In the genomic region with DNA sequence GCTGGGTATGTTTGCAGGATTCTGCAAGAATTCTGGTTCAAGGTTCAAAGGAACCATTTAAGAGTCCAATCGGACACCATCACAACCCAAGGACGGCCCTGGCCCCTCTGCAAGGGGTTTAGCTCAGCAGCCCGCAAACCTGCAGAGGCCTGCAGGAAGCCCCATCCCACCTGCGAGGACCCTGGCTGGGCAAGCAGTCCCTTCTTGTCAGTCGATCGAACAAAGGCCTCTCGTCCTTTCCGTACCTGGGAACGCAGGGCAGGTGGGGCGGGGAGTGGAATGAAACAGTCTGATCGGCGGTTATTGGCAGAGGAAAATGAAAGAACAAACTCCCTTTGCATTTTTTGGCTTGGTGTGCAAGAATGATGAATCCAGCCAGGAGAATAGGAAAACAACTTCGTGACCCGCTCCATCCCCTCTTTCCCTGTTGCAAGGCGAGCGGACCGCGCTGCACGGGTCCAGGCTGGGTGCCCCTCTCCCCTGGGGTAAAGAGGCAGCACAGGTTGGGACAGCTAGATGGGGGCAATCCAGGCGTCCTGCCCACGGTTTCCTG, we compare ENCODE assay signal across 17 cellular contexts.
"Had no signal": no experiment of that assay in that cellular context is flagged by ENCODE, and none has a peak within 500 bp of the region (broad histone marks: within the 10 kb centered on the region; RNA-seq: fewer than 3 reads in every experiment).

No MANE protein-coding gene starts in this region.

- H3K27ac Mint-ChIP-seq: activated CD8-positive, alpha-beta T cell treated with anti-CD3 and anti-CD28 coated beads, Interleukin-2, amount 10 ng/mL, durations not matched to agents 7 days and 5 days; activated naive CD4-positive, alpha-beta T cell treated with anti-CD3 and anti-CD28 coated beads for 36 hours; natural killer cell; stimulated activated naive CD8-positive, alpha-beta T cell treated with anti-CD3 and anti-CD28 coated beads, Interleukin-15, amount 100 ng/mL, for 72 hours had no signal

- DNase-seq: activated CD4-positive, alpha-beta T cell treated with anti-CD3 and anti-CD28 coated beads for 4 hours; activated CD8-positive, alpha-beta T cell treated with anti-CD3 and anti-CD28 coated beads, Interleukin-2, amount 10 ng/mL, durations not matched to agents 7 days and 5 days; activated naive CD4-positive, alpha-beta T cell treated with anti-CD3 and anti-CD28 coated beads for 36 hours; caudate nucleus; cortex of kidney; effector CD8-positive, alpha-beta T cell; gastrocnemius medialis; heart right ventricle; mucosa of descending colon; natural killer cell; occipital lobe; stimulated activated CD4-positive, alpha-beta T cell treated with anti-CD3 and anti-CD28 coated beads, Interleukin-4, amount 100 ng/mL, for 24 hours; stimulated activated naive CD8-positive, alpha-beta T cell treated with anti-CD3 and anti-CD28 coated beads, Interleukin-15, amount 100 ng/mL, for 72 hours; SW 1271 had no signal

- H3K9me3 ChIP-seq: gastrocnemius medialis, heart right ventricle, mucosa of descending colon, thoracic aorta had no signal

- H3K4me3 ChIP-seq: lung, mucosa of descending colon had no signal

- H3K36me3 Mint-ChIP-seq: natural killer cell had no signal

- H3K36me3 ChIP-seq: gastrocnemius medialis, heart right ventricle, thoracic aorta had no signal

- H3K9me3 Mint-ChIP-seq: natural killer cell; stimulated activated naive CD8-positive, alpha-beta T cell treated with anti-CD3 and anti-CD28 coated beads, Interleukin-15, amount 100 ng/mL, for 72 hours had no signal

- H3K4me3 Mint-ChIP-seq: activated CD8-positive, alpha-beta T cell treated with anti-CD3 and anti-CD28 coated beads, Interleukin-2, amount 10 ng/mL, durations not matched to agents 7 days and 5 days; activated naive CD4-positive, alpha-beta T cell treated with anti-CD3 and anti-CD28 coated beads for 36 hours; natural killer cell had no signal

- H3K27ac ChIP-seq: epithelial cell of prostate, gastrocnemius medialis, heart right ventricle, thoracic aorta had no signal

- ATAC-seq: gastrocnemius medialis, natural killer cell had no signal
